Comparison of ENCODE assay signal across 14 cellular contexts in genomic region chr11:34086554-34087278, GRCh38. TPM values are rescaled to one million over a fixed set of nuclear protein-coding genes. Genes with fewer than 3 reads are reported as not detected.
A peak's percentile ranks its signal among the peaks of the same experiment; 100 is the strongest.
DNase-seq lines count a peak whose midpoint lies in the region; ATAC-seq and TF ChIP-seq lines count a peak whose summit lies in the region.
"Had no signal": no experiment of that assay in that cellular context is flagged by ENCODE, and none has a peak within 500 bp of the region (broad histone marks: within the 10 kb centered on the region; RNA-seq: fewer than 3 reads in every experiment).

No MANE protein-coding gene starts in this region.

- no peak overlapping the region for H2AK5ac ChIP-seq in IMR-90 (ENCODE audit: low read depth, low read length)

- H3K36me3 ChIP-seq in IMR-90 (ENCODE audit: control insufficient read depth, insufficient read depth, low read length), result peaks cover 65% of the 10 kb centered on the region
- peaks cover 71 to 100% (median 92%) of the 10 kb centered on the region in 4 donors for H3K36me3 ChIP-seq in esophagus muscularis mucosa

- CTCF ChIA-PET in IMR-90 (lab: Yijun Ruan, JAX), result no interaction called here

- H2BK120ac ChIP-seq in IMR-90 (ENCODE audit: low read depth, low read length), result no peak overlapping the region

- no peaks in the 10 kb centered on the region for H3K9me3 Mint-ChIP-seq in activated naive CD4-positive, alpha-beta T cell treated with anti-CD3 and anti-CD28 coated beads, Interleukin-2, amount 50 U/mL, for 24 hours

- H4K5ac ChIP-seq in IMR-90 (ENCODE audit: low read depth, low read length), result no peak overlapping the region

- no peak for TF ChIP-seq RAD21 in IMR-90 (IDR thresholded peaks at IDR 0.05; ENCODE audit: low read length)

- ATAC-seq in IMR-90 (ENCODE audit: low read depth) (no peak), HG02759 (IDR thresholded peaks at IDR 0.05; ENCODE audit: unreplicated experiment) (no peak), left colon (no peak)

- H4K8ac ChIP-seq in IMR-90 (ENCODE audit: low read depth in 2 of 2, low read length in 2 of 2), result no peak overlapping the region

- peaks cover 26% of the 10 kb centered on the region for H3K36me3 Mint-ChIP-seq in activated naive CD4-positive, alpha-beta T cell treated with anti-CD3 and anti-CD28 coated beads, Interleukin-2, amount 50 U/mL, for 24 hours

- no peak overlapping the region for H3K56ac ChIP-seq in IMR-90 (ENCODE audit: extremely low read depth, insufficient read depth, low read length)

- dilution Hi-C loops in IMR-90 (cut with HindIII; ENCODE audit: low sequenced_read_pairs, unreplicated experiment), result no loop called here

- H4K91ac ChIP-seq in IMR-90 (ENCODE audit: insufficient read depth, low read depth, low read length), result no peak overlapping the region

- H3K23ac ChIP-seq in IMR-90 (ENCODE audit: low read depth, low read length), result no peak overlapping the region

- no peak overlapping the region for H3K4me3 ChIP-seq in IMR-90 (ENCODE audit: insufficient read depth, low read depth, low read length)
- H3K4me3 ChIP-seq in esophagus muscularis mucosa, result no peak overlapping the region
- H3K4me3 ChIP-seq: adrenal gland, transverse colon had no signal

- DNase-seq in activated naive CD4-positive, alpha-beta T cell (lab: John Stamatoyannopoulos, UW), result no peak
- peak; percentile 70 for DNase-seq in IMR-90
- peak; percentile 24 for DNase-seq in amniotic epithelial cell (ENCODE audit: low read depth)
- DNase-seq in esophagus muscularis mucosa (ENCODE audit: extremely low spot score), result no peak
- no peak for DNase-seq in KG1 (lab: John Stamatoyannopoulos, UW)
- DNase-seq in left colon, result no peak
- DNase-seq: adrenal gland, kidney, NCI-H1436, OCI-M1, transverse colon had no signal

- in situ Hi-C loops in IMR-90 (cut with MboI; ENCODE audit: low sequenced_read_pairs), result no loop called here

- no peak overlapping the region for H2BK5ac ChIP-seq in IMR-90 (ENCODE audit: low read depth, low read length, poor library complexity, severe bottlenecking)

- H3K9me1 ChIP-seq in IMR-90 (ENCODE audit: insufficient read depth, low read length), result no peaks in the 10 kb centered on the region

- H2BK20ac ChIP-seq in IMR-90 (ENCODE audit: low read depth, low read length), result no peak overlapping the region

- no peak overlapping the region for H3K14ac ChIP-seq in IMR-90 (replicated peaks; ENCODE audit: low read depth, low read length)

- H3K9me3 ChIP-seq in IMR-90 (ENCODE audit: control insufficient read depth, insufficient read depth, low read length), result no peaks in the 10 kb centered on the region
- no peaks in the 10 kb centered on the region for H3K9me3 ChIP-seq in esophagus muscularis mucosa
- H3K9me3 ChIP-seq: adrenal gland, transverse colon had no signal

- H4K20me1 ChIP-seq in IMR-90 (ENCODE audit: insufficient read depth, low read length), result peaks cover 3% of the 10 kb centered on the region; the same call in 1 of the 2 replicates

- H3K27ac ChIP-seq in IMR-90 (ENCODE audit: insufficient read depth, low read length) (no peak overlapping the region), esophagus muscularis mucosa (replicated peaks in 1 of 4) (no peak overlapping the region)
- H3K27ac ChIP-seq: adrenal gland, transverse colon, VCaP had no signal

- no peak overlapping the region for H2BK15ac ChIP-seq in IMR-90 (ENCODE audit: low read depth, low read length)

- TF ChIP-seq CTCF in IMR-90 (conservative IDR thresholded peaks at IDR 0.05; ENCODE audit: low read depth, low read length) (no peak), esophagus muscularis mucosa (IDR thresholded peaks at IDR 0.05) (no peak)

- H3K27me3 Mint-ChIP-seq in activated naive CD4-positive, alpha-beta T cell treated with anti-CD3 and anti-CD28 coated beads, Interleukin-2, amount 50 U/mL, for 24 hours, result no peaks in the 10 kb centered on the region

- no peak for TF ChIP-seq EP300 in esophagus muscularis mucosa (IDR thresholded peaks at IDR 0.05)

- no peak overlapping the region for H3K18ac ChIP-seq in IMR-90 (ENCODE audit: low read depth, low read length)

- no TSS peak for BruUV-seq in IMR-90 (replicated peaks; lab: Mats Ljungman, UMichigan)

- H3K9ac ChIP-seq in IMR-90 (ENCODE audit: low read depth, low read length), result no peak overlapping the region

- peaks cover 27 to 57% of the 10 kb centered on the region in 2 experiments for H3K79me1 ChIP-seq in IMR-90 (ENCODE audit: low read depth in 1 of 2, low read length in 2 of 2)

- no peak for TF ChIP-seq POLR2A in IMR-90 (IDR thresholded peaks at IDR 0.05; ENCODE audit: low read depth, low read length)
- TF ChIP-seq POLR2A in esophagus muscularis mucosa (IDR thresholded peaks at IDR 0.05; ENCODE audit: low read depth), result no peak

- no peak overlapping the region for H2AK9ac ChIP-seq in IMR-90 (replicated peaks; ENCODE audit: low read depth, low read length, poor library complexity)

- H3K4me1 ChIP-seq in IMR-90 (ENCODE audit: control insufficient read depth, insufficient read depth, low read length) (no peaks in the 10 kb centered on the region), esophagus muscularis mucosa (no peaks in the 10 kb centered on the region)
- H3K4me1 ChIP-seq: adrenal gland, transverse colon had no signal

- peak overlapping the region; percentile 30 for H3K4me3 Mint-ChIP-seq in activated naive CD4-positive, alpha-beta T cell treated with anti-CD3 and anti-CD28 coated beads, Interleukin-2, amount 50 U/mL, for 24 hours

- WGBS in IMR-90 (ENCODE audit: extremely low coverage in 2 of 2, insufficient read length in 1 of 2), 2 experiments, result no CpG with 5 or more reads among the region's 4 CpGs
- WGBS in esophagus muscularis mucosa, result 88% methylated on average over 4 of the region's 4 CpGs

- intact Hi-C loops in IMR-90 (cut with micrococcal nuclease) (no loop called here), esophagus muscularis mucosa (cut with DNase I) (no loop called here), left colon (cut with DNase I, micrococcal nuclease) (no loop called here)

- no peaks in the 10 kb centered on the region for H3K27me3 ChIP-seq in IMR-90 (ENCODE audit: control insufficient read depth, insufficient read depth, low read length)
- no peaks in the 10 kb centered on the region for H3K27me3 ChIP-seq in esophagus muscularis mucosa
- H3K27me3 ChIP-seq: adrenal gland, transverse colon had no signal

- no peak overlapping the region for H3K27ac Mint-ChIP-seq in activated naive CD4-positive, alpha-beta T cell treated with anti-CD3 and anti-CD28 coated beads, Interleukin-2, amount 50 U/mL, for 24 hours

- H2AFZ ChIP-seq in IMR-90 (replicated peaks; ENCODE audit: low read length, poor library complexity), result no peak overlapping the region

- POLR2A ChIA-PET in IMR-90 (lab: Charles Lee; ENCODE audit: unreplicated experiment), result no interaction called here

- no peak overlapping the region for H3K4me2 ChIP-seq in IMR-90 (ENCODE audit: low read depth, low read length)

- peaks cover 17% of the 10 kb centered on the region for H3K4me1 Mint-ChIP-seq in activated naive CD4-positive, alpha-beta T cell treated with anti-CD3 and anti-CD28 coated beads, Interleukin-2, amount 50 U/mL, for 24 hours

- H3K4ac ChIP-seq in IMR-90 (ENCODE audit: low read depth, low read length), result no peak overlapping the region

TF ChIP-seq in IMR-90, 13 proteins besides CTCF, POLR2A, EP300 and RAD21:
- TF ChIP-seq NFE2L2 (IDR thresholded peaks at IDR 0.05; ENCODE audit: low read depth, low read length) (no peak), CEBPB (IDR thresholded peaks at IDR 0.05; ENCODE audit: low read depth, low read length) (no peak), ELK1 (IDR thresholded peaks at IDR 0.05; ENCODE audit: borderline replicate concordance, low read depth, low read length) (no peak), RCOR1 (IDR thresholded peaks at IDR 0.05; ENCODE audit: insufficient replicate concordance, low read length) (no peak), RFX5 (IDR thresholded peaks at IDR 0.05; ENCODE audit: low read depth, low read length) (no peak), MAFK (IDR thresholded peaks at IDR 0.05; ENCODE audit: low read depth, low read length) (no peak), SMC3 (IDR thresholded peaks at IDR 0.05; ENCODE audit: low read depth, low read length) (no peak), MAZ (IDR thresholded peaks at IDR 0.05; ENCODE audit: borderline replicate concordance, low read depth, low read length) (no peak), MXI1 (IDR thresholded peaks at IDR 0.05; ENCODE audit: borderline replicate concordance, low read depth, low read length) (no peak), USF2 (IDR thresholded peaks at IDR 0.05; ENCODE audit: low read depth, low read length) (no peak), FOS (IDR thresholded peaks at IDR 0.05; ENCODE audit: low read depth, low read length) (no peak)

RNA-seq across cellular contexts. Expression of gene NAT10, which starts 18.7 kb away (rescaled TPM):
- total RNA-seq in IMR-90 (2012; rRNA removed) (31.9 and 34.8 TPM in 2 replicates), esophagus muscularis mucosa (10 to 100 TPM; 19.9 to 27.2 (median 20.6) TPM), left colon (10 to 100 TPM; 22.5 to 30.6 TPM)
- polyA plus RNA-seq in IMR-90 (2012; rRNA removed), result 28.0 and 28.1 TPM in 2 replicates
- 13.6 and 19.4 TPM in 2 replicates for polyA plus RNA-seq in IMR-90 (2012; cell fraction: cytosol; rRNA removed)
- 37.8 and 53.4 TPM in 2 replicates for polyA plus RNA-seq in IMR-90 (2012; cell fraction: nucleus; rRNA removed; ENCODE audit: low replicate concordance)

RNA-seq across cellular contexts. Expression of gene CAPRIN1, which starts 35.2 kb away (rescaled TPM):
- 253 and 266 TPM in 2 replicates for total RNA-seq in IMR-90 (2012; rRNA removed)
- polyA plus RNA-seq in IMR-90 (2012; rRNA removed), result 107 and 127 TPM in 2 replicates
- polyA plus RNA-seq in IMR-90 (2012; cell fraction: cytosol; rRNA removed), result 46.8 and 91.7 TPM in 2 replicates
- polyA plus RNA-seq in IMR-90 (2012; cell fraction: nucleus; rRNA removed; ENCODE audit: low replicate concordance), result 71.0 and 99.2 TPM in 2 replicates
- 100 to 1,000 TPM in 3 of 4 donors, 10 to 100 TPM in 1; 99.9 to 152 (median 103) TPM for total RNA-seq in esophagus muscularis mucosa
- total RNA-seq in left colon, result 100 to 1,000 TPM; 150 to 166 TPM

Comparison
In these comparisons a context has a peak if more than half of its experiments do, and no peak if none do; other contexts are left out.
1. DNase-seq: peak in IMR-90 (single experiment) and amniotic epithelial cell (single experiment); none in activated naive CD4-positive, alpha-beta T cell (0 of 4), esophagus muscularis mucosa (single experiment), KG1 (single experiment) and left colon (0 of 2).